In genomic region chr2:119481501-119482455, GRCh38 we compare ENCODE assay signal across 17 cellular contexts. TPM values are rescaled to one million over a fixed set of nuclear protein-coding genes. Genes with fewer than 3 reads are reported as not detected.
DNase-seq lines count a peak whose midpoint lies in the region; ATAC-seq and TF ChIP-seq lines count a peak whose summit lies in the region.
"Had no signal": no experiment of that assay in that cellular context is flagged by ENCODE, and none has a peak within 500 bp of the region (broad histone marks: within the 10 kb centered on the region; RNA-seq: fewer than 3 reads in every experiment).

No MANE protein-coding gene starts in this region.

- H3K36me3 Mint-ChIP-seq in type B pancreatic cell: no peaks in the 10 kb centered on the region
- H3K36me3 Mint-ChIP-seq: CD8-positive, alpha-beta T cell; naive B cell; stimulated activated effector memory CD8-positive, alpha-beta T cell treated with anti-CD3 and anti-CD28 coated beads, Interleukin-12 subunit alpha, Interleukin-12 subunit beta, amount 100 ng/mL, for 72 hours; T-cell had no signal

- peaks cover 8% of the 10 kb centered on the region for H3K27me3 Mint-ChIP-seq in type B pancreatic cell
- H3K27me3 Mint-ChIP-seq: activated CD4-positive, alpha-beta memory T cell treated with anti-CD3 and anti-CD28 coated beads, Interleukin-2, amount 10 ng/mL, durations not matched to agents 7 days and 5 days; progenitor cell of endocrine pancreas had no signal

- DNase-seq in heart right ventricle: no peak
- no peak for DNase-seq in Right ventricle myocardium superior
- DNase-seq in ascending aorta (ENCODE audit: low spot score in 2 of 2): no peak
- peak; percentile 40 for DNase-seq in lung (ENCODE audit: low spot score)
- DNase-seq in type B pancreatic cell (ENCODE audit: extremely low spot score, unreplicated experiment): peak; percentile 64
- no peak for DNase-seq in uterus
- DNase-seq in ureter (ENCODE audit: low spot score): no peak
- DNase-seq: ACHN; activated CD4-positive, alpha-beta memory T cell treated with anti-CD3 and anti-CD28 coated beads, Interleukin-2, amount 10 ng/mL, durations not matched to agents 7 days and 5 days; hippocampal formation; naive B cell; NCI-H146; T-cell had no signal

- H3K9me3 ChIP-seq in heart right ventricle (no peaks in the 10 kb centered on the region), ascending aorta (no peaks in the 10 kb centered on the region), lung (ENCODE audit: control insufficient read depth in 2 of 2, insufficient read depth in 1 of 2, low read length in 1 of 2) (peaks cover 0 to 3% of the 10 kb centered on the region in 2 donors), uterus (no peaks in the 10 kb centered on the region)

- H3K4me1 Mint-ChIP-seq in type B pancreatic cell (ENCODE audit: unreplicated experiment): peaks cover 29% of the 10 kb centered on the region
- H3K4me1 Mint-ChIP-seq: activated CD4-positive, alpha-beta memory T cell treated with anti-CD3 and anti-CD28 coated beads, Interleukin-2, amount 10 ng/mL, durations not matched to agents 7 days and 5 days; naive B cell; stimulated activated effector memory CD8-positive, alpha-beta T cell treated with anti-CD3 and anti-CD28 coated beads, Interleukin-12 subunit alpha, Interleukin-12 subunit beta, amount 100 ng/mL, for 72 hours; T-cell had no signal

- H3K36me3 ChIP-seq in heart right ventricle: no peaks in the 10 kb centered on the region
- H3K36me3 ChIP-seq in ascending aorta: no peaks in the 10 kb centered on the region
- no peaks in the 10 kb centered on the region for H3K36me3 ChIP-seq in lung (ENCODE audit: control insufficient read depth in 2 of 2, insufficient read depth in 2 of 2, low read length in 2 of 2)
- no peaks in the 10 kb centered on the region for H3K36me3 ChIP-seq in uterus

- H3K27ac ChIP-seq in heart right ventricle (peak overlapping the region in 7 of 10 donors; percentile 23 to 89 (median 70)), ascending aorta (peak overlapping the region; percentile 88 to 97), lung (ENCODE audit: low read depth in 1 of 2, low read length in 1 of 2) (no peak overlapping the region), uterus (no peak overlapping the region)

- WGBS in heart right ventricle, 2 donors: 65 to 77% methylated on average over 16 of the region's 16 CpGs
- 66 to 76% methylated on average over 16 of the region's 16 CpGs for WGBS in lung, 2 donors

- H3K4me1 ChIP-seq in heart right ventricle (peaks cover 10 to 64% (median 46%) of the 10 kb centered on the region in 9 donors), ascending aorta (peaks cover 38 to 39% of the 10 kb centered on the region in 2 donors), lung (ENCODE audit: control insufficient read depth in 2 of 2, insufficient read depth in 2 of 2, low read length in 2 of 2) (peaks cover 0 to 13% of the 10 kb centered on the region in 2 donors), uterus (no peaks in the 10 kb centered on the region)

- no peak for TF ChIP-seq CTCF in heart right ventricle (IDR thresholded peaks at IDR 0.05)
- no peak for TF ChIP-seq CTCF in ascending aorta (IDR thresholded peaks at IDR 0.05)
- TF ChIP-seq CTCF in lung (IDR thresholded peaks at IDR 0.05; ENCODE audit: control extremely low read depth, extremely low read depth): no peak
- no peak for TF ChIP-seq CTCF in type B pancreatic cell (conservative IDR thresholded peaks at IDR 0.05)
- no peak for TF ChIP-seq CTCF in uterus (IDR thresholded peaks at IDR 0.05)

- H3K27me3 ChIP-seq in heart right ventricle: peaks cover 0 to 3% (median 0%) of the 10 kb centered on the region in 7 donors
- no peaks in the 10 kb centered on the region for H3K27me3 ChIP-seq in ascending aorta
- H3K27me3 ChIP-seq in lung (ENCODE audit: control insufficient read depth, insufficient read depth): no peaks in the 10 kb centered on the region
- H3K27me3 ChIP-seq in uterus: no peaks in the 10 kb centered on the region

- ATAC-seq in heart right ventricle (peak in 1 of 8 donors; percentile 1), Right ventricle myocardium superior (ENCODE audit: poor library complexity) (no peak), lung (ENCODE audit: insufficient read depth, low FRiP score) (peak; percentile 41), HG03378 (IDR thresholded peaks at IDR 0.05; ENCODE audit: unreplicated experiment) (no peak)
- ATAC-seq: CD8-positive, alpha-beta T cell; stimulated activated effector memory CD8-positive, alpha-beta T cell treated with anti-CD3 and anti-CD28 coated beads, Interleukin-12 subunit alpha, Interleukin-12 subunit beta, amount 100 ng/mL, for 72 hours; T-cell had no signal

- intact Hi-C loops in heart right ventricle (cut with DNase I): loop anchor here in 2 of 10 donors (5.0 to 10.0 kb wide), 2 partner anchors 116 to 167 kb away; no protein-coding TSS in a partner anchor
- intact Hi-C loops in Right ventricle myocardium superior (cut with DNase I): no loop called here
- intact Hi-C loops in ascending aorta (cut with DNase I): loop anchor here (2.0 to 10.0 kb wide), 5 partner anchors 115 to 1297 kb away; partner anchors contain the start of genes C2orf76, DBI, PTPN4 and STEAP3
- intact Hi-C loops in uterus (cut with DNase I; ENCODE audit: low total_unique reads): no loop called here

- TF ChIP-seq POLR2A in uterus (IDR thresholded peaks at IDR 0.05): no peak

- H3K9me3 Mint-ChIP-seq in type B pancreatic cell: no peaks in the 10 kb centered on the region
- H3K9me3 Mint-ChIP-seq: activated CD4-positive, alpha-beta memory T cell treated with anti-CD3 and anti-CD28 coated beads, Interleukin-2, amount 10 ng/mL, durations not matched to agents 7 days and 5 days; CD8-positive, alpha-beta T cell; naive B cell; stimulated activated effector memory CD8-positive, alpha-beta T cell treated with anti-CD3 and anti-CD28 coated beads, Interleukin-12 subunit alpha, Interleukin-12 subunit beta, amount 100 ng/mL, for 72 hours; T-cell had no signal

- H3K4me3 Mint-ChIP-seq in type B pancreatic cell: no peak overlapping the region
- H3K4me3 Mint-ChIP-seq: activated CD4-positive, alpha-beta memory T cell treated with anti-CD3 and anti-CD28 coated beads, Interleukin-2, amount 10 ng/mL, durations not matched to agents 7 days and 5 days; CD8-positive, alpha-beta T cell; naive B cell; stimulated activated effector memory CD8-positive, alpha-beta T cell treated with anti-CD3 and anti-CD28 coated beads, Interleukin-12 subunit alpha, Interleukin-12 subunit beta, amount 100 ng/mL, for 72 hours; T-cell had no signal

- no peak overlapping the region for H3K27ac Mint-ChIP-seq in type B pancreatic cell
- H3K27ac Mint-ChIP-seq: activated CD4-positive, alpha-beta memory T cell treated with anti-CD3 and anti-CD28 coated beads, Interleukin-2, amount 10 ng/mL, durations not matched to agents 7 days and 5 days; CD8-positive, alpha-beta T cell; stimulated activated effector memory CD8-positive, alpha-beta T cell treated with anti-CD3 and anti-CD28 coated beads, Interleukin-12 subunit alpha, Interleukin-12 subunit beta, amount 100 ng/mL, for 72 hours; T-cell had no signal

- H3K4me3 ChIP-seq in heart right ventricle (no peak overlapping the region), ascending aorta (no peak overlapping the region), lung (no peak overlapping the region), uterus (no peak overlapping the region)

RNA-seq across cellular contexts. Expression of gene SCTR, which starts 42.5 kb away (rescaled TPM):
- total RNA-seq in heart right ventricle (under 1 TPM in 8 of 10 donors, not detected in 2; 0.36 to 0.94 (median 0.57) TPM), Right ventricle myocardium superior (0.43 TPM), ascending aorta (not detected), lung (10 to 100 TPM; 22.3 to 42.7 TPM), type B pancreatic cell (ENCODE audit: low replicate concordance) (1.9 and 2.4 TPM in 2 replicates), uterus (not detected), ureter (not detected)
- polyA plus RNA-seq in heart right ventricle (1 to 10 TPM in 1 of 2 donors, under 1 TPM in 1; 0.10 to 1.4 TPM), lung (10 to 100 TPM in 1 of 2 donors, 1 to 10 TPM in 1; 4.6 to 33.8 TPM)
- total RNA-seq: activated CD4-positive, alpha-beta memory T cell treated with anti-CD3 and anti-CD28 coated beads, Interleukin-2, amount 10 ng/mL, durations not matched to agents 7 days and 5 days; CD8-positive, alpha-beta T cell; T-cell had no signal

RNA-seq across cellular contexts. Expression of gene TMEM37, which starts 50.1 kb away (rescaled TPM):
- total RNA-seq in heart right ventricle (1 to 10 TPM in 8 of 10 donors, under 1 TPM in 2; 0.32 to 4.7 (median 2.2) TPM), Right ventricle myocardium superior (2.8 TPM), ascending aorta (2.3 TPM), lung (10 to 100 TPM; 11.5 to 14.3 TPM), type B pancreatic cell (ENCODE audit: low replicate concordance) (11.8 and 16.4 TPM in 2 replicates), uterus (1 to 10 TPM in 3 of 4 donors, not detected in 1; 1.2 to 5.4 (median 3.7) TPM), ureter (2.2 TPM)
- polyA plus RNA-seq in heart right ventricle (1 to 10 TPM in 1 of 2 donors, under 1 TPM in 1; 0.78 to 1.2 TPM), lung (10 to 100 TPM in 1 of 2 donors, 1 to 10 TPM in 1; 9.9 to 12.7 TPM)
- total RNA-seq: activated CD4-positive, alpha-beta memory T cell treated with anti-CD3 and anti-CD28 coated beads, Interleukin-2, amount 10 ng/mL, durations not matched to agents 7 days and 5 days; CD8-positive, alpha-beta T cell had no signal

Comparison
In these comparisons a context has a peak if more than half of its experiments do, and no peak if none do; other contexts are left out.
1. DNase-seq: peak in lung (single experiment) and type B pancreatic cell (single experiment); none in heart right ventricle (0 of 2), Right ventricle myocardium superior (single experiment), ascending aorta (0 of 2), uterus (0 of 2) and ureter (single experiment).
2. H3K27ac ChIP-seq: peak in heart right ventricle (7 of 10) and ascending aorta (2 of 2); none in lung (0 of 2) and uterus (0 of 2).